In the genomic region with DNA sequence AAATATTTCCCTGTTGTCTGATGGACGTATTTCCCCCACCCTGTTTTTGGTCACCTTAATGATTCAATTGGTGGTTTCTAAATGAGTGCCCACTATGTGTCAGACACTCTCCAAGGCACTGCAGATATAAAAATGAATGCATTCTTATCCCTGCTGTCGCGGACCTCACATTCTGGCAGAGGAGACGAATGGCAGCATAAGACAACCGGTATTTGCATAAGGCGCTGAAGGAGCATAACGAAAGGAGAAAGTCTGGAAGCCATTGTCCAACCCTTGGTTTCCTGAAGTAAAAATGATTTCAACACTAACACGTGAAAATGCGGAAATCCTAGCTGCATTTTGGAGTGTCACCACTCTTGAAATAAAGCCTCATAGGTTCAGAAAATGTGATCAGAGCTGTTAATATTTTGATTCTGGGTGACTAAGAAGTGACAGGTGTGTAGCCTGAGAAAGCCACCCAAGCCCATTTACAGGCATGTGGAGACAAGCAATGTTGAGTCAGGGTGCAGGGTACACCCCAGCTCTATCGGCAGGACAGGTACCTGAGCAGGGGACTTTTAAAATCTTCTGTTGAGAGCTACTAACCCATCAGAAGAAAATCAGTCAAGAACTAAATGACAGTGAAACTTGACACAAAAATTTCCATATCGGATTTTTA, we compare ENCODE assay signal across 13 cellular contexts. TPM values are rescaled to one million over a fixed set of nuclear protein-coding genes. Genes with fewer than 3 reads are reported as not detected.
DNase-seq lines count a peak whose midpoint lies in the region; ATAC-seq, FAIRE-seq and TF ChIP-seq lines count a peak whose summit lies in the region.
"Had no signal": no experiment of that assay in that cellular context is flagged by ENCODE, and none has a peak within 500 bp of the region (broad histone marks: within the 10 kb centered on the region; RNA-seq: fewer than 3 reads in every experiment).

No MANE protein-coding gene starts in this region.

- no TSS peak for BruUV-seq in HepG2 (replicated peaks; lab: Mats Ljungman, UMichigan)

- no peaks in the 10 kb centered on the region for H4K20me1 ChIP-seq in HepG2 (ENCODE audit: insufficient read depth, low read length)

- peak overlapping the region; percentile 53 for H3K4me3 Mint-ChIP-seq in activated T-helper 2 cell treated with anti-CD3 and anti-CD28 coated beads, Interferon-gamma antibody, Interleukin-2, Interleukin-4, amounts not matched to agents 10 μg/mL and 5 μg/mL and 100 μg/mL, durations not matched to agents 14 hours and 24 hours and 36 hours (ENCODE audit: low read depth)
- H3K4me3 Mint-ChIP-seq: T-helper 17 cell had no signal

- peaks cover 21% of the 10 kb centered on the region for H3K36me3 Mint-ChIP-seq in activated T-helper 2 cell treated with anti-CD3 and anti-CD28 coated beads, Interferon-gamma antibody, Interleukin-2, Interleukin-4, amounts not matched to agents 10 μg/mL and 5 μg/mL and 100 μg/mL, durations not matched to agents 14 hours and 24 hours and 36 hours (ENCODE audit: low read depth)

- no peaks in the 10 kb centered on the region for H3K4me1 ChIP-seq in liver (ENCODE audit: control insufficient read depth in 4 of 4, insufficient read depth in 4 of 4, low read length in 3 of 4)
- H3K4me1 ChIP-seq in HepG2 (ENCODE audit: insufficient read depth, low read length), result no peaks in the 10 kb centered on the region
- peaks cover 3% of the 10 kb centered on the region for H3K4me1 ChIP-seq in upper lobe of right lung

- no peaks in the 10 kb centered on the region for H3K79me2 ChIP-seq in HepG2 (ENCODE audit: insufficient read depth, low read length)

- no peaks in the 10 kb centered on the region for H3K27me3 Mint-ChIP-seq in activated T-helper 2 cell treated with anti-CD3 and anti-CD28 coated beads, Interferon-gamma antibody, Interleukin-2, Interleukin-4, amounts not matched to agents 10 μg/mL and 5 μg/mL and 100 μg/mL, durations not matched to agents 14 hours and 24 hours and 36 hours (ENCODE audit: low read depth)
- H3K27me3 Mint-ChIP-seq: T-helper 17 cell had no signal

- H3K4me1 Mint-ChIP-seq in activated T-helper 2 cell treated with anti-CD3 and anti-CD28 coated beads, Interferon-gamma antibody, Interleukin-2, Interleukin-4, amounts not matched to agents 10 μg/mL and 5 μg/mL and 100 μg/mL, durations not matched to agents 14 hours and 24 hours and 36 hours (ENCODE audit: low read depth), result peaks cover 77% of the 10 kb centered on the region

- intact Hi-C loops in HepG2 (cut with micrococcal nuclease; ENCODE audit: unreplicated experiment) (no loop called here), upper lobe of right lung (cut with DNase I) (no loop called here), posterior vena cava (cut with DNase I) (loop anchor here (10.0 kb wide), 2 partner anchors 137 to 413 kb away; no protein-coding TSS in a partner anchor)
- intact Hi-C loops in activated T-helper 2 cell treated with anti-CD3 and anti-CD28 coated beads, Interferon-gamma antibody, Interleukin-2, Interleukin-4, amounts not matched to agents 10 μg/mL and 5 μg/mL and 100 μg/mL, durations not matched to agents 14 hours and 24 hours and 36 hours (cut with micrococcal nuclease), result loop anchor here (1.0 to 10.0 kb wide), 7 partner anchors 10 to 353 kb away; a partner anchor contains a TSS

- H3K36me3 ChIP-seq in liver (ENCODE audit: control insufficient read depth in 4 of 4, insufficient read depth in 3 of 4, low read depth in 1 of 4, low read length in 3 of 4) (no peaks in the 10 kb centered on the region), HepG2 (replicated peaks in 1 of 2; ENCODE audit: control insufficient read depth in 1 of 2, insufficient read depth in 2 of 2, low read length in 2 of 2) (peaks cover 0 to 4% of the 10 kb centered on the region in 2 experiments; a peak in 1 of 5 replicates), upper lobe of right lung (no peaks in the 10 kb centered on the region)
- H3K36me3 ChIP-seq: heart right ventricle had no signal

- H3K27ac Mint-ChIP-seq in activated T-helper 2 cell treated with anti-CD3 and anti-CD28 coated beads, Interferon-gamma antibody, Interleukin-2, Interleukin-4, amounts not matched to agents 10 μg/mL and 5 μg/mL and 100 μg/mL, durations not matched to agents 14 hours and 24 hours and 36 hours, result peak overlapping the region; percentile 81
- H3K27ac Mint-ChIP-seq: T-helper 17 cell had no signal

- no peaks in the 10 kb centered on the region for H3K9me3 ChIP-seq in liver (ENCODE audit: control insufficient read depth in 4 of 4, low read length in 3 of 4)
- no peaks in the 10 kb centered on the region for H3K9me3 ChIP-seq in HepG2 (ENCODE audit: low read length)
- no peaks in the 10 kb centered on the region for H3K9me3 ChIP-seq in upper lobe of right lung
- H3K9me3 ChIP-seq: heart right ventricle had no signal

- CTCF ChIA-PET in HepG2 (lab: Yijun Ruan, JAX; ENCODE audit: low intra/inter-chr PET ratio, low total read pairs), result no interaction called here

- no peaks in the 10 kb centered on the region for H3K9me3 Mint-ChIP-seq in activated T-helper 2 cell treated with anti-CD3 and anti-CD28 coated beads, Interferon-gamma antibody, Interleukin-2, Interleukin-4, amounts not matched to agents 10 μg/mL and 5 μg/mL and 100 μg/mL, durations not matched to agents 14 hours and 24 hours and 36 hours

- in situ Hi-C loops in HepG2 (cut with HindIII; ENCODE audit: extremely low pct_ligation_motif_present, low pct_unique_long_range_greater_than_20kb), result no loop called here

- H3K27me3 ChIP-seq in liver (ENCODE audit: control insufficient read depth in 4 of 4, insufficient read depth in 4 of 4, low read length in 3 of 4), result no peaks in the 10 kb centered on the region
- H3K27me3 ChIP-seq in HepG2 (ENCODE audit: control insufficient read depth in 1 of 2, insufficient read depth in 2 of 2, low read length in 2 of 2), result no peaks in the 10 kb centered on the region
- H3K27me3 ChIP-seq in upper lobe of right lung, result no peaks in the 10 kb centered on the region
- H3K27me3 ChIP-seq: heart right ventricle had no signal

- no peak overlapping the region for H3K4me2 ChIP-seq in HepG2 (ENCODE audit: low read depth, low read length)

- no peak for TF ChIP-seq POLR2A in HepG2 (IDR thresholded peaks at IDR 0.05; ENCODE audit: insufficient read depth in 1 of 2, low read depth in 2 of 2, low read length in 2 of 2)

- H3K27ac ChIP-seq in liver (ENCODE audit: low read depth in 1 of 2, low read length in 2 of 2) (no peak overlapping the region), HepG2 (ENCODE audit: extremely low read length, insufficient read depth, low read length) (no peak overlapping the region), upper lobe of right lung (peak overlapping the region; percentile 14)
- H3K27ac ChIP-seq: coronary artery had no signal

- TF ChIP-seq EP300 in HepG2 (IDR thresholded peaks at IDR 0.05; ENCODE audit: low read depth in 2 of 2, low read length in 2 of 2) (no peak), HepG2 (CRISPR knock-in tag; IDR thresholded peaks at IDR 0.05; ENCODE audit: borderline replicate concordance) (no peak)

- H2AFZ ChIP-seq in HepG2 (ENCODE audit: low read length), result no peak overlapping the region

- no peak for FAIRE-seq in HepG2 (lab: Jason Lieb, UNC)

- no peak for TF ChIP-seq RAD21 in liver (IDR thresholded peaks at IDR 0.05)
- TF ChIP-seq RAD21 in HepG2 (CRISPR knock-in tag; IDR thresholded peaks at IDR 0.05), result no peak

- 84% methylated on average over 11 of the region's 11 CpGs for WGBS in liver
- 97% methylated on average over 11 of the region's 11 CpGs for WGBS in HepG2 (ENCODE audit: low lambda C conversion rate)

- H3K9ac ChIP-seq in liver (ENCODE audit: low read depth in 1 of 2, low read length in 2 of 2) (no peak overlapping the region), HepG2 (ENCODE audit: insufficient read depth, low read depth, low read length) (no peak overlapping the region)

- DNase-seq in HepG2 (ENCODE audit: low spot score) (no peak), upper lobe of right lung (no peak), posterior vena cava (ENCODE audit: low spot score) (no peak), NCI-H1436 (lab: John Stamatoyannopoulos, UW) (no peak), UCSD-AML1 (lab: John Stamatoyannopoulos, UW; ENCODE audit: unreplicated experiment) (no peak)
- no peak for DNase-seq in activated T-helper 2 cell treated with anti-CD3 and anti-CD28 coated beads, Interferon-gamma antibody, Interleukin-2, Interleukin-4, amounts not matched to agents 10 μg/mL and 5 μg/mL and 100 μg/mL, durations not matched to agents 14 hours and 24 hours and 36 hours (ENCODE audit: low spot score)
- DNase-seq: heart right ventricle, NCI-H748 treated with DMSO at 0.1 percent for 48 hours, substantia nigra, T-helper 17 cell had no signal

- TF ChIP-seq CTCF in liver (IDR thresholded peaks at IDR 0.05; ENCODE audit: low read depth, low read length, missing input control) (no peak), HepG2 (CRISPR knock-in tag; IDR thresholded peaks at IDR 0.05) (no peak), upper lobe of right lung (IDR thresholded peaks at IDR 0.05) (no peak)

- H3K4me3 ChIP-seq in liver (ENCODE audit: low read depth in 1 of 3, low read length in 3 of 3), result no peak overlapping the region
- no peak overlapping the region for H3K4me3 ChIP-seq in HepG2 (replicated peaks in 1 of 3; ENCODE audit: insufficient read depth in 1 of 3, low read depth in 2 of 3, low read length in 3 of 3)
- H3K4me3 ChIP-seq in upper lobe of right lung, result no peak overlapping the region
- H3K4me3 ChIP-seq: coronary artery had no signal

- POLR2A ChIA-PET in HepG2 (lab: Yijun Ruan, JAX), result no interaction called here

- no peak for ATAC-seq in HepG2
- peak; percentile 63 for ATAC-seq in HG02759 (IDR thresholded peaks at IDR 0.05; ENCODE audit: unreplicated experiment)
- peak; percentile 38 for ATAC-seq in upper lobe of right lung
- ATAC-seq: heart right ventricle, T-helper 17 cell had no signal

RNA-seq across cellular contexts. Expression of a gene that starts 10.1 kb away (rescaled TPM):
- 1 to 10 TPM; 3.4 to 3.6 TPM for total RNA-seq in liver
- 1 to 10 TPM; 1.3 to 1.7 TPM for polyA plus RNA-seq in liver
- 3.2 and 4.1 TPM in 2 replicates for total RNA-seq in HepG2 (2016; rRNA removed; fragmentation: Illumina TruSeq; extraction: Trizol)
- total RNA-seq in HepG2 (2016; cell fraction: cytosol; rRNA removed; fragmentation: Illumina TruSeq; extraction: Trizol; ENCODE audit: low read depth), result 0.35 and 0.40 TPM in 2 replicates
- 2.7 and 3.2 TPM in 2 replicates for total RNA-seq in HepG2 (2016; cell fraction: insoluble cytoplasmic fraction; rRNA removed; fragmentation: Illumina TruSeq; extraction: Trizol)
- total RNA-seq in HepG2 (2016; cell fraction: membrane; rRNA removed; fragmentation: Illumina TruSeq; extraction: Trizol), result 1.6 and 1.7 TPM in 2 replicates
- total RNA-seq in HepG2 (2016; cell fraction: nucleus; rRNA removed; fragmentation: Illumina TruSeq; extraction: Trizol), result 3.4 and 4.6 TPM in 2 replicates
- 7.9 and 8.6 TPM in 2 replicates for polyA plus RNA-seq in HepG2 (2011; rRNA removed)
- 4.7 and 5.6 TPM in 2 replicates for polyA plus RNA-seq in HepG2 (2011; cell fraction: cytosol; rRNA removed)
- 11.5 and 11.7 TPM in 2 replicates for polyA plus RNA-seq in HepG2 (2011; cell fraction: nucleus; rRNA removed)
- 9.4 and 12.0 TPM in 2 replicates for polyA plus RNA-seq in HepG2 (2012)
- 0.11 and 0.16 TPM in 2 replicates for polyA plus RNA-seq in HepG2 (2016; cell fraction: cytosol; fragmentation: Illumina TruSeq; extraction: Trizol; ENCODE audit: low read depth)
- polyA plus RNA-seq in HepG2 (2016; cell fraction: insoluble cytoplasmic fraction; fragmentation: Illumina TruSeq; extraction: Trizol; ENCODE audit: low read depth), result 2.2 TPM in 2 replicates
- polyA plus RNA-seq in HepG2 (2016; cell fraction: membrane; fragmentation: Illumina TruSeq; extraction: Trizol; ENCODE audit: low read depth), result 0.73 and 0.90 TPM in 2 replicates
- polyA plus RNA-seq in HepG2 (2016; cell fraction: nucleus; fragmentation: Illumina TruSeq; extraction: Trizol; ENCODE audit: insufficient read depth, low read depth), result 3.2 and 4.9 TPM in 2 replicates
- polyA minus RNA-seq in HepG2 (2011; rRNA and poly(A)+ RNA removed; ENCODE audit: low replicate concordance), result 10.0 and 14.5 TPM in 2 replicates
- polyA minus RNA-seq in HepG2 (2011; cell fraction: cytosol; rRNA and poly(A)+ RNA removed), result 5.8 and 6.6 TPM in 2 replicates
- 11.7 and 15.5 TPM in 2 replicates for polyA minus RNA-seq in HepG2 (2011; cell fraction: nucleus; rRNA and poly(A)+ RNA removed)
- 32.8 and 33.2 TPM in 2 replicates for total RNA-seq in activated T-helper 2 cell treated with anti-CD3 and anti-CD28 coated beads, Interferon-gamma antibody, Interleukin-2, Interleukin-4, amounts not matched to agents 10 μg/mL and 5 μg/mL and 100 μg/mL, durations not matched to agents 14 hours and 24 hours and 36 hours
- 65.8 TPM for total RNA-seq in upper lobe of right lung
- total RNA-seq in posterior vena cava, result 10 to 100 TPM; 45.1 to 89.7 TPM

Comparison
In these comparisons a context has a peak if more than half of its experiments do, and no peak if none do; other contexts are left out.
1. intact Hi-C loops: an anchor here in activated T-helper 2 cell treated with anti-CD3 and anti-CD28 coated beads, Interferon-gamma antibody, Interleukin-2, Interleukin-4, amounts not matched to agents 10 μg/mL and 5 μg/mL and 100 μg/mL, durations not matched to agents 14 hours and 24 hours and 36 hours (1.0 to 10.0 kb wide) and posterior vena cava (10.0 kb wide); none called in HepG2 and upper lobe of right lung.